In the genomic region with DNA sequence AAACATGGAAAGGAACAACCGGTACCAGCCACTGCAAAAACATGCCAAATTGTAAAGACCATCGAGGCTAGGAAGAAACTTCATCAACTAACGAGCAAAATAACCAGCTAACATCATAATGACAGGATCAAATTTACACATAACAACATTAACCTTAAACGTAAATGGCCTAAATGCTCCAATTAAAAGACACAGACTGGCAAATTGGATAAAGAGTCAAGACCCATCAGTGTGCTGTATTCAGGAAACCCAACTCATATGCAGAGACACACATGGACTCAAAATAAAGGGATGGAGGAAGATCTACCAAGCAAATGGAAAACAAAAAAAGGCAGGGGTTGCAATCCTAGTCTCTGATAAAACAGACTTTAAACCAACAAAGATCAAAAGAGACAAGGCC, we compare ENCODE assay signal across 2 cellular contexts. TPM values are rescaled to one million over a fixed set of nuclear protein-coding genes. Genes with fewer than 3 reads are reported as not detected.
"Had no signal": no experiment of that assay in that cellular context is flagged by ENCODE, and none has a peak within 500 bp of the region (broad histone marks: within the 10 kb centered on the region; RNA-seq: fewer than 3 reads in every experiment).

No MANE protein-coding gene starts in this region.

RNA-seq across cellular contexts. Expression of a gene that starts 44.3 kb away (rescaled TPM):
- total RNA-seq: endodermal cell, esophagus mucosa had no signal
